Comparison of ENCODE assay signal across 8 cellular contexts in the genomic region with DNA sequence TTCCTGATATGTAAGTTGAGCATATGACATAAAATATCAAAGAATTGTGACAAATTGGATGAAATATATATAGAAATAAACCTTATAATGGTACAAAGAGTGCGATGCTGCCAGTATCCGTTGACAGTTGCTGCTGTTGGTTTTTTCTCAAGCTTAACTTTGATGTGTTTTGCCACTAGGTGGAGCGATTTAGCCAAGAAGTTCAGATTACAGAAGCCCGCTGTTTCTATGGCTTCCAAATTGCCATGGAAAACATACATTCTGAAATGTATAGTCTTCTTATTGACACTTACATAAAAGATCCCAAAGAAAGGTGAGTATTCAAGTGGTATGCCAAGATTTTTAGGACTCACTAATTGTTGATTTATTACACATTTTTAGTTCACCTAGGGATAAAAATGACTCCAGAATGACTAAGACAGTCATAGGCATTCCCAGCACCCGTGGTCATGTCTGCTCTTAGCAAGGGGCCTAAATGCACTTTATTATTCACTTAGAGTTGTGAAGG. TPM values are rescaled to one million over a fixed set of nuclear protein-coding genes. Genes with fewer than 3 reads are reported as not detected.
DNase-seq lines count a peak whose midpoint lies in the region; ATAC-seq and TF ChIP-seq lines count a peak whose summit lies in the region.

No MANE protein-coding gene starts in this region.

- H3K4me1 Mint-ChIP-seq in HFFc6 (ENCODE audit: low read depth): peaks cover 58% of the 10 kb centered on the region
- H3K4me1 Mint-ChIP-seq in activated T-helper 1 cell treated with anti-CD3 and anti-CD28 coated beads, Interleukin-12 subunit alpha, Interleukin-12 subunit beta, Interleukin-2, Interleukin-4 antibody, amounts not matched to agents 30 ng/mL and 10 ng/mL and 1 ng/mL, durations not matched to agents 14 hours and 24 hours and 36 hours (ENCODE audit: low read depth): peaks cover 70% of the 10 kb centered on the region

- H3K9me3 ChIP-seq in gastrocnemius medialis: no peaks in the 10 kb centered on the region

- TF ChIP-seq CTCF in HFFc6 (IDR thresholded peaks at IDR 0.05) (peak; percentile 91), gastrocnemius medialis (IDR thresholded peaks at IDR 0.05 in 4 of 5, conservative IDR thresholded peaks at IDR 0.05 in 1 of 5) (peak; percentile 37 to 72 (median 67))

- no peaks in the 10 kb centered on the region for H3K9me3 Mint-ChIP-seq in HFFc6
- H3K9me3 Mint-ChIP-seq in activated T-helper 1 cell treated with anti-CD3 and anti-CD28 coated beads, Interleukin-12 subunit alpha, Interleukin-12 subunit beta, Interleukin-2, Interleukin-4 antibody, amounts not matched to agents 30 ng/mL and 10 ng/mL and 1 ng/mL, durations not matched to agents 14 hours and 24 hours and 36 hours: no peaks in the 10 kb centered on the region

- peak overlapping the region; percentile 90 for H3K4me3 Mint-ChIP-seq in HFFc6
- H3K4me3 Mint-ChIP-seq in activated T-helper 1 cell treated with anti-CD3 and anti-CD28 coated beads, Interleukin-12 subunit alpha, Interleukin-12 subunit beta, Interleukin-2, Interleukin-4 antibody, amounts not matched to agents 30 ng/mL and 10 ng/mL and 1 ng/mL, durations not matched to agents 14 hours and 24 hours and 36 hours: peak overlapping the region; percentile 94

- peaks cover 28% of the 10 kb centered on the region for H3K36me3 Mint-ChIP-seq in HFFc6 (ENCODE audit: low read depth)
- H3K36me3 Mint-ChIP-seq in activated T-helper 1 cell treated with anti-CD3 and anti-CD28 coated beads, Interleukin-12 subunit alpha, Interleukin-12 subunit beta, Interleukin-2, Interleukin-4 antibody, amounts not matched to agents 30 ng/mL and 10 ng/mL and 1 ng/mL, durations not matched to agents 14 hours and 24 hours and 36 hours (ENCODE audit: low read depth): peaks cover 52% of the 10 kb centered on the region

- DNase-seq in Caki2 (ENCODE audit: low read depth) (peak; percentile 64), HFFc6 (peak; percentile 76), NCI-H748 treated with DMSO at 0.1 percent for 48 hours (lab: John Stamatoyannopoulos, UW) (peak; percentile 79), globus pallidus (ENCODE audit: low spot score) (peak; percentile 73), gastrocnemius medialis (peak in 1 of 2 donors; percentile 32)
- peak; percentile 53 for DNase-seq in activated T-helper 1 cell treated with anti-CD3 and anti-CD28 coated beads, Interleukin-12 subunit alpha, Interleukin-12 subunit beta, Interleukin-2, Interleukin-4 antibody, amounts not matched to agents 30 ng/mL and 10 ng/mL and 1 ng/mL, durations not matched to agents 14 hours and 24 hours and 36 hours (ENCODE audit: low spot score)
- no peak for DNase-seq in effector CD8-positive, alpha-beta T cell (lab: John Stamatoyannopoulos, UW)

- H3K27ac Mint-ChIP-seq in HFFc6: peak overlapping the region; percentile 87
- peak overlapping the region; percentile 93 for H3K27ac Mint-ChIP-seq in activated T-helper 1 cell treated with anti-CD3 and anti-CD28 coated beads, Interleukin-12 subunit alpha, Interleukin-12 subunit beta, Interleukin-2, Interleukin-4 antibody, amounts not matched to agents 30 ng/mL and 10 ng/mL and 1 ng/mL, durations not matched to agents 14 hours and 24 hours and 36 hours

- ATAC-seq in gastrocnemius medialis: no peak
- ATAC-seq in HG03521 (IDR thresholded peaks at IDR 0.05; ENCODE audit: unreplicated experiment): no peak

- H3K27me3 Mint-ChIP-seq in HFFc6 (ENCODE audit: insufficient read depth): peaks cover 1% of the 10 kb centered on the region; the same call in 1 of the 2 replicates
- no peaks in the 10 kb centered on the region for H3K27me3 Mint-ChIP-seq in activated T-helper 1 cell treated with anti-CD3 and anti-CD28 coated beads, Interleukin-12 subunit alpha, Interleukin-12 subunit beta, Interleukin-2, Interleukin-4 antibody, amounts not matched to agents 30 ng/mL and 10 ng/mL and 1 ng/mL, durations not matched to agents 14 hours and 24 hours and 36 hours (ENCODE audit: insufficient read depth)

- no peak overlapping the region for H3K27ac ChIP-seq in gastrocnemius medialis

- intact Hi-C loops in activated T-helper 1 cell treated with anti-CD3 and anti-CD28 coated beads, Interleukin-12 subunit alpha, Interleukin-12 subunit beta, Interleukin-2, Interleukin-4 antibody, amounts not matched to agents 30 ng/mL and 10 ng/mL and 1 ng/mL, durations not matched to agents 14 hours and 24 hours and 36 hours (cut with micrococcal nuclease): loop anchor here (1.0 to 5.0 kb wide), 8 partner anchors 178 to 688 kb away; partner anchors contain the start of genes HPCAL1 and PDIA6
- intact Hi-C loops in gastrocnemius medialis (cut with DNase I; ENCODE audit: low total_unique reads): loop anchor here (1.0 to 10.0 kb wide), 4 partner anchors 178 to 550 kb away; partner anchors contain the start of gene HPCAL1

- H3K4me1 ChIP-seq in gastrocnemius medialis: peaks cover 15 to 19% of the 10 kb centered on the region in 2 donors

- no peaks in the 10 kb centered on the region for H3K36me3 ChIP-seq in gastrocnemius medialis

- no peak overlapping the region for H3K4me3 ChIP-seq in gastrocnemius medialis

- in situ Hi-C loops in Caki2 (cut with HindIII; ENCODE audit: low pct_unique_long_range_greater_than_20kb, low sequenced_read_pairs) (loop anchor here (10.0 kb wide), 3 partner anchors 160 to 540 kb away; no protein-coding TSS in a partner anchor), gastrocnemius medialis (cut with MboI; ENCODE audit: low sequenced_read_pairs in 4 of 4) (loop anchor here (10.0 to 25.0 kb wide), 4 partner anchors 280 to 538 kb away; no protein-coding TSS in a partner anchor)

- no peak for TF ChIP-seq POLR2A in gastrocnemius medialis (IDR thresholded peaks at IDR 0.05)

- peaks cover 12 to 14% (median 14%) of the 10 kb centered on the region in 3 donors for H3K27me3 ChIP-seq in gastrocnemius medialis

RNA-seq across cellular contexts. Expression of gene RRM2, which starts 2.1 kb away (rescaled TPM):
- total RNA-seq in Caki2 (2014; rRNA removed; shearing (Covaris generic); ENCODE audit: low replicate concordance): 14.7 and 19.4 TPM in 2 replicates
- 100 to 1,000 TPM in 5 of 6 experiments, 10 to 100 TPM in 1; 76.4 to 179 (median 158) TPM for total RNA-seq in HFFc6 (2021; fragmentation: NEBNext Ultra II Directional; extraction: Animal tissue kit (Norgen Biotek cat#: 25700))
- 328 and 351 TPM in 2 replicates for total RNA-seq in activated T-helper 1 cell treated with anti-CD3 and anti-CD28 coated beads, Interleukin-12 subunit alpha, Interleukin-12 subunit beta, Interleukin-2, Interleukin-4 antibody, amounts not matched to agents 30 ng/mL and 10 ng/mL and 1 ng/mL, durations not matched to agents 14 hours and 24 hours and 36 hours
- 1 to 10 TPM in 1 of 4 donors, not detected in 3; 2.0 TPM for total RNA-seq in gastrocnemius medialis

RNA-seq across cellular contexts. Expression of gene CYS1, which starts 44.4 kb away (rescaled TPM):
- 3.2 and 5.7 TPM in 2 replicates for total RNA-seq in Caki2 (2014; rRNA removed; shearing (Covaris generic); ENCODE audit: low replicate concordance)
- total RNA-seq in HFFc6 (2021; fragmentation: NEBNext Ultra II Directional; extraction: Animal tissue kit (Norgen Biotek cat#: 25700)): 1 to 10 TPM in 4 of 6 experiments, under 1 TPM in 2; 0.24 to 2.0 (median 1.4) TPM
- 0.56 and 0.70 TPM in 2 replicates for total RNA-seq in activated T-helper 1 cell treated with anti-CD3 and anti-CD28 coated beads, Interleukin-12 subunit alpha, Interleukin-12 subunit beta, Interleukin-2, Interleukin-4 antibody, amounts not matched to agents 30 ng/mL and 10 ng/mL and 1 ng/mL, durations not matched to agents 14 hours and 24 hours and 36 hours
- total RNA-seq in gastrocnemius medialis: under 1 TPM in 3 of 4 donors, not detected in 1; 0.10 to 0.42 (median 0.18) TPM
